9 cellular contexts compared by ENCODE assay signal in genomic region chr18:26383454-26384270, GRCh38.
DNase-seq lines count a peak whose midpoint lies in the region; ATAC-seq, FAIRE-seq and TF ChIP-seq lines count a peak whose summit lies in the region.
"Had no signal": no experiment of that assay in that cellular context is flagged by ENCODE, and none has a peak within 500 bp of the region (broad histone marks: within the 10 kb centered on the region; RNA-seq: fewer than 3 reads in every experiment).

No MANE protein-coding gene starts in this region.

- ATAC-seq in HG02938 (IDR thresholded peaks at IDR 0.05; ENCODE audit: unreplicated experiment) (peak; percentile 87), GM12878 (peak; percentile 96)

- H3K4me1 ChIP-seq in GM12878 (ENCODE audit: control insufficient read depth, insufficient read depth, low read length): 0 out of 2 replicates have a peak, but pooled peaks cover 3% of the 10 kb centered on the region

- no peak overlapping the region for H3K4me2 ChIP-seq in GM12878 (ENCODE audit: control insufficient read depth, insufficient read depth)

- H4K20me1 ChIP-seq in GM12878 (ENCODE audit: control insufficient read depth, insufficient read depth): no peaks in the 10 kb centered on the region

- no peak overlapping the region for H3K4me3 ChIP-seq in GM12878

- in situ Hi-C loops in GM13977 (cut with MboI; ENCODE audit: low pct_unique_long_range_greater_than_20kb, low sequenced_read_pairs, unreplicated experiment) (no loop called here), GM12878 (cut with MboI) (no loop called here)

- H3K27ac ChIP-seq in GM12878 (ENCODE audit: control insufficient read depth, insufficient read depth): no peak overlapping the region

- H3K79me2 ChIP-seq in GM12878 (ENCODE audit: control insufficient read depth, insufficient read depth, low read length): no peaks in the 10 kb centered on the region

- no peak for TF ChIP-seq POLR2A in GM12878 (IDR thresholded peaks at IDR 0.05; ENCODE audit: low read depth, low read length)

- no peaks in the 10 kb centered on the region; the same call in 2 of the 3 replicates for H3K9me3 ChIP-seq in GM12878 (replicated peaks; ENCODE audit: control insufficient read depth, insufficient read depth, low read length)

- no peak overlapping the region; the same call in 1 of the 2 replicates for H2AFZ ChIP-seq in GM12878 (ENCODE audit: control insufficient read depth, low read depth, low read length)

- intact Hi-C loops in GM12878 (cut with micrococcal nuclease; ENCODE audit: unreplicated experiment): loop anchor here (1.0 to 10.0 kb wide), 5 partner anchors 76 to 391 kb away; partner anchors contain the start of gene KCTD1

- H3K9ac ChIP-seq in GM12878 (ENCODE audit: control insufficient read depth, insufficient read depth, low read length): no peak overlapping the region

- DNase-seq in AG08396 (ENCODE audit: low spot score) (peak; percentile 45), GM13977 (ENCODE audit: low spot score) (peak; percentile 48), NCI-H2196 treated with DMSO at 0.1 percent for 48 hours (lab: John Stamatoyannopoulos, UW; ENCODE audit: unreplicated experiment) (peak; percentile 73), GM12878 (ENCODE audit: low read depth, low spot score) (peak; percentile 15), inferior parietal cortex (ENCODE audit: extremely low spot score) (peak; percentile 72), superior temporal gyrus (ENCODE audit: extremely low spot score) (peak; percentile 83)
- no peak for DNase-seq in activated T-cell treated with anti-CD3 and anti-CD28 coated beads, Interleukin-2, amount 50 U/mL, for 48 hours

- 50% methylated on average over 2 of the region's 2 CpGs for WGBS in GM12878 (ENCODE audit: insufficient coverage, insufficient replicate concordance, low lambda C conversion rate, missing lambda C conversion rate)

- TF ChIP-seq CTCF in GM13977 (IDR thresholded peaks at IDR 0.05; ENCODE audit: extremely low read depth, insufficient read depth, missing control alignments) (peak; percentile 66), GM12878 (IDR thresholded peaks at IDR 0.05 in 2 of 3, conservative IDR thresholded peaks at IDR 0.05 in 1 of 3; ENCODE audit: control insufficient read depth in 2 of 3, extremely low read depth in 1 of 3, insufficient read depth in 1 of 3, low read depth in 3 of 3, low read length in 3 of 3) (peak; percentile 62 to 76 (median 62))

- peak; percentile 81 for FAIRE-seq in GM12878 (lab: Jason Lieb, UNC)
- FAIRE-seq: frontal cortex had no signal

- CTCF ChIA-PET in GM12878 (lab: Yijun Ruan, JAX): interaction anchor here (0.5 to 3.6 kb wide), 95 partner anchors 9 to 721 kb away, joined by 3 to 37 read pairs (median 4); partner anchors contain the start of gene KCTD1

- no peaks in the 10 kb centered on the region for H3K36me3 ChIP-seq in GM12878 (ENCODE audit: control insufficient read depth in 2 of 2, insufficient read depth in 2 of 2, low read length in 1 of 2)

- TF ChIP-seq RAD21 in GM12878 (IDR thresholded peaks at IDR 0.05; ENCODE audit: insufficient read depth, low read depth, low read length): peak; percentile 77

- SMC1A ChIA-PET in GM12878 (lab: Charles Lee; ENCODE audit: uncharacterized antibody, unreplicated experiment): interaction anchor here (0.6 to 3.6 kb wide), 41 partner anchors 8 to 364 kb away, joined by 3 to 22 read pairs (median 4); partner anchors contain the start of gene KCTD1

- RAD21 ChIA-PET in GM12878 (lab: Charles Lee; ENCODE audit: unreplicated experiment): interaction anchor here (0.7 to 3.9 kb wide), 35 partner anchors 10 to 1936 kb away, joined by 3 to 28 read pairs (median 4); partner anchors contain the start of gene KCTD1

- no peaks in the 10 kb centered on the region for H3K27me3 ChIP-seq in GM12878 (replicated peaks in 1 of 2; ENCODE audit: control insufficient read depth in 2 of 2, insufficient read depth in 2 of 2, low read length in 1 of 2)

- BruUV-seq in GM12878 (replicated peaks; lab: Mats Ljungman, UMichigan): no TSS peak

- POLR2A ChIA-PET in GM12878 (lab: Charles Lee): no interaction called here

- no peak for TF ChIP-seq EP300 in GM12878 (IDR thresholded peaks at IDR 0.05; ENCODE audit: borderline replicate concordance in 1 of 2, control insufficient read depth in 1 of 2, low read depth in 2 of 2, low read length in 2 of 2)

TF ChIP-seq in GM12878, 131 proteins besides CTCF, POLR2A, EP300 and RAD21:
- TF ChIP-seq PAX8 (IDR thresholded peaks at IDR 0.05) (no peak), NR2C1 (IDR thresholded peaks at IDR 0.05) (no peak), RB1 (IDR thresholded peaks at IDR 0.05; ENCODE audit: borderline replicate concordance) (no peak), ASH2L (IDR thresholded peaks at IDR 0.05; ENCODE audit: borderline replicate concordance, low read depth) (no peak), SRF (IDR thresholded peaks at IDR 0.05; ENCODE audit: low read depth in 2 of 2, low read length in 2 of 2) (no peak), HDAC2 (IDR thresholded peaks at IDR 0.05) (no peak), SMC3 (IDR thresholded peaks at IDR 0.05; ENCODE audit: borderline replicate concordance, low read length) (peak; percentile 69; the same call in 1 of the 2 replicates), MYC (IDR thresholded peaks at IDR 0.05; ENCODE audit: insufficient read depth, insufficient read length, insufficient replicate concordance, low read length, severe bottlenecking) (no peak), BMI1 (IDR thresholded peaks at IDR 0.05; ENCODE audit: borderline replicate concordance) (no peak), IRF4 (IDR thresholded peaks at IDR 0.05; ENCODE audit: low read depth, low read length) (no peak), YY1 (IDR thresholded peaks at IDR 0.05; ENCODE audit: low read depth, low read length) (0 out of 2 replicates have a peak, but pooled peaks have one; percentile 9), USF2 (IDR thresholded peaks at IDR 0.05; ENCODE audit: borderline replicate concordance, low read depth, low read length) (no peak), ZNF274 (IDR thresholded peaks at IDR 0.05; ENCODE audit: insufficient read depth, insufficient read length) (no peak), MEF2B (IDR thresholded peaks at IDR 0.05; ENCODE audit: partially characterized antibody, poor library complexity, severe bottlenecking) (no peak)

Comparison
In these comparisons a context has a peak if more than half of its experiments do, and no peak if none do; other contexts are left out.
1. DNase-seq: peak in AG08396 (single experiment), GM13977 (single experiment), NCI-H2196 treated with DMSO at 0.1 percent for 48 hours (single experiment), GM12878 (single experiment), inferior parietal cortex (single experiment) and superior temporal gyrus (single experiment); none in activated T-cell treated with anti-CD3 and anti-CD28 coated beads, Interleukin-2, amount 50 U/mL, for 48 hours (0 of 2).